ENCODE assay signal across 18 cellular contexts in the genomic region with DNA sequence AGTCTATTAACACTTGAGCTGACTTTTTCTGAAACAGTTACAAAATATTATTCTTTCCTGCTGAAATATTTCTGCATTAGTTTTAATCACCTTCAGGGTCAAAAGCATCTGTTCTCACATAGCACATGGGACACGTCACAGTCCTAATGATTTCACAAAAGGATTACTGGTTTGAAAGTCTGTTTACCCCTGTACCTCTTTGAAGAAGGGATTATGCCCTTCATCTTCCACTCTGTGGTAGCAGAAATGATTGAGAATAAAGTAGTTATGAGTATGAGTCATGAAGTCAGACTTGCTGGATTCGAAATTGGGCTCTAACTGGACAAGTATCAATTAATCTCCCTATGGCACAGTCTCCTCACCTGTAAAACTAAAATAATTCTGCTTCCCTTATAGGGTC.
"Had no signal": no experiment of that assay in that cellular context is flagged by ENCODE, and none has a peak within 500 bp of the region (broad histone marks: within the 10 kb centered on the region; RNA-seq: fewer than 3 reads in every experiment).

No MANE protein-coding gene starts in this region.

- H3K27me3 Mint-ChIP-seq: activated CD4-positive, alpha-beta T cell treated with anti-CD3 and anti-CD28 coated beads, Interleukin-2, amount 10 ng/mL, durations not matched to agents 24 days and 14 days had no signal

- DNase-seq: activated CD4-positive, alpha-beta T cell treated with anti-CD3 and anti-CD28 coated beads, Interleukin-2, amount 10 ng/mL, durations not matched to agents 24 days and 14 days; activated CD8-positive, alpha-beta T cell treated with anti-CD3 and anti-CD28 coated beads for 36 hours; activated gamma-delta T cell; activated T-cell treated with anti-CD3 and anti-CD28 coated beads, Interleukin-2, amount 50 U/mL, for 48 hours; adrenal gland; foreskin melanocyte; head of caudate nucleus; kidney; left lung; nucleus accumbens; posterior cingulate gyrus; stimulated activated CD4-positive, alpha-beta T cell treated with anti-CD3 and anti-CD28 coated beads, Interleukin-2, amount 100 ng/mL, for 24 hours; stimulated activated naive CD4-positive, alpha-beta T cell treated with Interleukin-2 at 50 U/mL for 16 hours; thyroid gland had no signal

- H3K27ac ChIP-seq: adrenal gland, cardiac muscle cell, left lung, thyroid gland had no signal

- H3K27ac Mint-ChIP-seq: activated CD4-positive, alpha-beta T cell treated with anti-CD3 and anti-CD28 coated beads, Interleukin-2, amount 10 ng/mL, durations not matched to agents 24 days and 14 days; activated CD8-positive, alpha-beta T cell treated with anti-CD3 and anti-CD28 coated beads for 36 hours; activated naive CD4-positive, alpha-beta T cell treated with anti-CD3 and anti-CD28 coated beads, Interleukin-2, amount 50 U/mL, for 72 hours; mesothelial cell of epicardium; nephron had no signal

- H3K36me3 ChIP-seq: adrenal gland, cardiac muscle cell, left lung, thyroid gland had no signal

- H3K4me1 ChIP-seq: adrenal gland, left lung, thyroid gland had no signal

- H3K36me3 Mint-ChIP-seq: activated naive CD4-positive, alpha-beta T cell treated with anti-CD3 and anti-CD28 coated beads, Interleukin-2, amount 50 U/mL, for 72 hours; mesothelial cell of epicardium had no signal

- H3K9me3 ChIP-seq: adrenal gland, left lung, thyroid gland had no signal

- H3K4me3 ChIP-seq: adrenal gland, cardiac muscle cell, left lung, thyroid gland had no signal

- H3K9me3 Mint-ChIP-seq: activated CD4-positive, alpha-beta T cell treated with anti-CD3 and anti-CD28 coated beads, Interleukin-2, amount 10 ng/mL, durations not matched to agents 24 days and 14 days; activated CD8-positive, alpha-beta T cell treated with anti-CD3 and anti-CD28 coated beads for 36 hours; activated naive CD4-positive, alpha-beta T cell treated with anti-CD3 and anti-CD28 coated beads, Interleukin-2, amount 50 U/mL, for 72 hours; mesothelial cell of epicardium; nephron had no signal

- H3K4me1 Mint-ChIP-seq: activated CD4-positive, alpha-beta T cell treated with anti-CD3 and anti-CD28 coated beads, Interleukin-2, amount 10 ng/mL, durations not matched to agents 24 days and 14 days; nephron had no signal

- H3K27me3 ChIP-seq: adrenal gland, cardiac muscle cell, left lung, thyroid gland had no signal

- H3K4me3 Mint-ChIP-seq: activated CD4-positive, alpha-beta T cell treated with anti-CD3 and anti-CD28 coated beads, Interleukin-2, amount 10 ng/mL, durations not matched to agents 24 days and 14 days; activated CD8-positive, alpha-beta T cell treated with anti-CD3 and anti-CD28 coated beads for 36 hours; mesothelial cell of epicardium; nephron had no signal
